22 cellular contexts compared by ENCODE assay signal in the genomic region with DNA sequence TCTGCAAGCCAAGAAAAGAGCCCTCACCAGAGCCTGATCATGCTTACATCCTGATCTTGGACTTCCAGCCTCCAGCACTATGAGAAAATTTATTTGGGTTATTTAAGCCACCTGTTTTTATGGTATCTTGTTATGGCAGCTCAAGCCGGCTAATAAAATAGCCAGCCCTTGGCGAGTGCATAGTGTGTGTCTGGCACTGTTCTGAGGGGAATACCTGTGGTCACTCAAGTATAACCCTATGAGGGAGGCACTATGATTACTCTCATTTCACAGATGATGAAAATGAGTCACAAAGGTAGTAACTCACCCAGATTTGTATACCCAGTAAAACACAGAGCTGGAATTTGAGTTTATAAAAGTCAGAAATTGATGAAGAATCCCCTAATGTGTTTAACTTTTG.
DNase-seq lines count a peak whose midpoint lies in the region; ATAC-seq, FAIRE-seq and TF ChIP-seq lines count a peak whose summit lies in the region.
"Had no signal": no experiment of that assay in that cellular context is flagged by ENCODE, and none has a peak within 500 bp of the region (broad histone marks: within the 10 kb centered on the region; RNA-seq: fewer than 3 reads in every experiment).

No MANE protein-coding gene starts in this region.

- H3K9me3 ChIP-seq in GM12878 (replicated peaks; ENCODE audit: control insufficient read depth, insufficient read depth, low read length) (no peaks in the 10 kb centered on the region), pancreas (no peaks in the 10 kb centered on the region), gastrocnemius medialis (no peaks in the 10 kb centered on the region)
- H3K9me3 ChIP-seq: heart left ventricle, sigmoid colon, tibial nerve had no signal

- H3K79me2 ChIP-seq in GM12878 (ENCODE audit: control insufficient read depth, insufficient read depth, low read length): no peaks in the 10 kb centered on the region
- H3K79me2 ChIP-seq: parathyroid adenoma had no signal

- ATAC-seq in GM18502 (IDR thresholded peaks at IDR 0.05; ENCODE audit: poor library complexity, unreplicated experiment) (peak; percentile 81), HG03039 (IDR thresholded peaks at IDR 0.05; ENCODE audit: unreplicated experiment) (peak; percentile 68), GM12878 (peak; percentile 73), pancreas (no peak), gastrocnemius medialis (no peak)
- ATAC-seq: heart left ventricle; naive thymus-derived CD4-positive, alpha-beta T cell; stimulated activated naive CD8-positive, alpha-beta T cell treated with anti-CD3 and anti-CD28 coated beads, Interleukin-15, Interleukin-2, amounts not matched to agents 100 U/mL and 50 U/mL, for 24 hours had no signal

- 0% methylated on average over 2 of the region's 2 CpGs for WGBS in GM12878 (ENCODE audit: insufficient coverage, insufficient replicate concordance, low lambda C conversion rate, missing lambda C conversion rate)
- 82 to 83% methylated on average over 2 of the region's 2 CpGs for WGBS in pancreas, 2 donors

- FAIRE-seq in GM12878 (lab: Jason Lieb, UNC): no peak
- FAIRE-seq in pancreas (lab: Jason Lieb, UNC): peak; percentile 47
- FAIRE-seq: H54, HTR-8/SVneo had no signal

- H3K27me3 ChIP-seq in GM12878 (replicated peaks in 1 of 2; ENCODE audit: control insufficient read depth in 2 of 2, insufficient read depth in 2 of 2, low read length in 1 of 2): no peaks in the 10 kb centered on the region
- H3K27me3 ChIP-seq in pancreas: no peaks in the 10 kb centered on the region
- H3K27me3 ChIP-seq in gastrocnemius medialis: no peaks in the 10 kb centered on the region
- H3K27me3 ChIP-seq: heart left ventricle, sigmoid colon, tibial nerve had no signal

- H2AFZ ChIP-seq in GM12878 (ENCODE audit: control insufficient read depth, low read depth, low read length): no peak overlapping the region
- H2AFZ ChIP-seq: parathyroid adenoma had no signal

- POLR2A ChIA-PET in GM12878 (lab: Charles Lee): no interaction called here

- TF ChIP-seq CTCF in GM12878 (IDR thresholded peaks at IDR 0.05 in 2 of 3, conservative IDR thresholded peaks at IDR 0.05 in 1 of 3; ENCODE audit: control insufficient read depth in 2 of 3, extremely low read depth in 1 of 3, insufficient read depth in 1 of 3, low read depth in 3 of 3, low read length in 3 of 3): no peak
- TF ChIP-seq CTCF in pancreas (IDR thresholded peaks at IDR 0.05): no peak
- no peak for TF ChIP-seq CTCF in gastrocnemius medialis (IDR thresholded peaks at IDR 0.05 in 4 of 5, conservative IDR thresholded peaks at IDR 0.05 in 1 of 5)

- H3K9ac ChIP-seq in GM12878 (ENCODE audit: control insufficient read depth, insufficient read depth, low read length): no peak overlapping the region
- H3K9ac ChIP-seq: parathyroid adenoma had no signal

- no peaks in the 10 kb centered on the region for H3K36me3 ChIP-seq in GM12878 (ENCODE audit: control insufficient read depth in 2 of 2, insufficient read depth in 2 of 2, low read length in 1 of 2)
- H3K36me3 ChIP-seq in pancreas: no peaks in the 10 kb centered on the region
- H3K36me3 ChIP-seq in gastrocnemius medialis: no peaks in the 10 kb centered on the region
- H3K36me3 ChIP-seq: heart left ventricle, sigmoid colon, tibial nerve had no signal

- H4K20me1 ChIP-seq in GM12878 (ENCODE audit: control insufficient read depth, insufficient read depth): no peaks in the 10 kb centered on the region

- TF ChIP-seq POLR2A in GM12878 (IDR thresholded peaks at IDR 0.05; ENCODE audit: low read depth, low read length) (no peak), gastrocnemius medialis (IDR thresholded peaks at IDR 0.05) (no peak)

- H3K4me2 ChIP-seq in GM12878 (ENCODE audit: control insufficient read depth, insufficient read depth): no peak overlapping the region

- intact Hi-C loops in GM12878 (cut with micrococcal nuclease; ENCODE audit: unreplicated experiment) (no loop called here), pancreas (cut with DNase I) (no loop called here), gastrocnemius medialis (cut with DNase I; ENCODE audit: low total_unique reads) (no loop called here)

- TF ChIP-seq RAD21 in GM12878 (IDR thresholded peaks at IDR 0.05; ENCODE audit: insufficient read depth, low read depth, low read length): no peak

- H3K27ac ChIP-seq in GM12878 (ENCODE audit: control insufficient read depth, insufficient read depth): no peak overlapping the region
- H3K27ac ChIP-seq in pancreas: no peak overlapping the region
- no peak overlapping the region for H3K27ac ChIP-seq in gastrocnemius medialis
- H3K27ac ChIP-seq: heart left ventricle, parathyroid adenoma, sigmoid colon, tibial nerve had no signal

- TF ChIP-seq EP300 in GM12878 (IDR thresholded peaks at IDR 0.05; ENCODE audit: borderline replicate concordance in 1 of 2, control insufficient read depth in 1 of 2, low read depth in 2 of 2, low read length in 2 of 2): no peak

- RAD21 ChIA-PET in GM12878 (lab: Charles Lee; ENCODE audit: unreplicated experiment): no interaction called here

- in situ Hi-C loops in GM12878 (cut with MboI): no loop called here
- in situ Hi-C loops in gastrocnemius medialis (cut with MboI; ENCODE audit: low sequenced_read_pairs in 4 of 4): no loop called here

- DNase-seq in GM12878 (ENCODE audit: low read depth, low spot score) (no peak), pancreas (no peak), pons (ENCODE audit: low spot score) (no peak), gastrocnemius medialis (no peak), NCI-H1105 (lab: John Stamatoyannopoulos, UW) (no peak), GDM1 (lab: John Stamatoyannopoulos, UW) (no peak)
- DNase-seq: activated CD4-positive, alpha-beta memory T cell treated with anti-CD3 and anti-CD28 coated beads for 36 hours; activated naive CD4-positive, alpha-beta T cell; activated T-cell treated with anti-CD3 and anti-CD28 coated beads, Interleukin-2, amount 50 U/mL, for 1 hour; endodermal cell; heart left ventricle; Kasumi-1; naive thymus-derived CD4-positive, alpha-beta T cell; sigmoid colon; stimulated activated naive CD8-positive, alpha-beta T cell treated with anti-CD3 and anti-CD28 coated beads, Interleukin-15, Interleukin-2, amounts not matched to agents 100 U/mL and 50 U/mL, for 24 hours; T-helper 2 cell had no signal

- H3K4me3 ChIP-seq in GM12878 (no peak overlapping the region), pancreas (no peak overlapping the region), gastrocnemius medialis (no peak overlapping the region)
- H3K4me3 ChIP-seq: heart left ventricle, sigmoid colon, tibial nerve had no signal

- CTCF ChIA-PET in GM12878 (lab: Yijun Ruan, JAX): no interaction called here

- H3K4me1 ChIP-seq in GM12878 (ENCODE audit: control insufficient read depth, insufficient read depth, low read length): no peaks in the 10 kb centered on the region
- no peaks in the 10 kb centered on the region for H3K4me1 ChIP-seq in pancreas
- no peaks in the 10 kb centered on the region for H3K4me1 ChIP-seq in gastrocnemius medialis
- H3K4me1 ChIP-seq: heart left ventricle, parathyroid adenoma, tibial nerve had no signal

- no TSS peak for BruUV-seq in GM12878 (replicated peaks; lab: Mats Ljungman, UMichigan)

- SMC1A ChIA-PET in GM12878 (lab: Charles Lee; ENCODE audit: uncharacterized antibody, unreplicated experiment): interaction anchor here (0.6 to 0.8 kb wide), 2 partner anchors 10 to 33 kb away, joined by 3 read pairs; no protein-coding TSS in a partner anchor

TF ChIP-seq in GM12878, 131 proteins besides CTCF, POLR2A, EP300 and RAD21 (continues in another document):
- TF ChIP-seq RUNX3 (IDR thresholded peaks at IDR 0.05; ENCODE audit: low read length) (no peak), ZSCAN29 (IDR thresholded peaks at IDR 0.05) (no peak), RELA (IDR thresholded peaks at IDR 0.05; ENCODE audit: borderline replicate concordance, partially characterized antibody) (no peak), GABPA (IDR thresholded peaks at IDR 0.05; ENCODE audit: low read depth) (no peak), EGR1 (IDR thresholded peaks at IDR 0.05; ENCODE audit: borderline replicate concordance in 1 of 2, low read depth in 2 of 2, low read length in 2 of 2) (no peak), CHD2 (IDR thresholded peaks at IDR 0.05; ENCODE audit: borderline replicate concordance, low read depth, low read length) (no peak), RCOR1 (conservative IDR thresholded peaks at IDR 0.05; ENCODE audit: low read depth, low read length) (no peak)
- TF ChIP-seq, protein P1, sequence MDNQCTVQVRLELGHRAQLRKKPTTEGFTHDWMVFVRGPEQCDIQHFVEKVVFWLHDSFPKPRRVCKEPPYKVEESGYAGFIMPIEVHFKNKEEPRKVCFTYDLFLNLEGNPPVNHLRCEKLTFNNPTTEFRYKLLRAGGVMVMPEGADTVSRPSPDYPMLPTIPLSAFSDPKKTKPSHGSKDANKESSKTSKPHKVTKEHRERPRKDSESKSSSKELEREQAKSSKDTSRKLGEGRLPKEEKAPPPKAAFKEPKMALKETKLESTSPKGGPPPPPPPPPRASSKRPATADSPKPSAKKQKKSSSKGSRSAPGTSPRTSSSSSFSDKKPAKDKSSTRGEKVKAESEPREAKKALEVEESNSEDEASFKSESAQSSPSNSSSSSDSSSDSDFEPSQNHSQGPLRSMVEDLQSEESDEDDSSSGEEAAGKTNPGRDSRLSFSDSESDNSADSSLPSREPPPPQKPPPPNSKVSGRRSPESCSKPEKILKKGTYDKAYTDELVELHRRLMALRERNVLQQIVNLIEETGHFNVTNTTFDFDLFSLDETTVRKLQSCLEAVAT (IDR thresholded peaks at IDR 0.05): no peak
- TF ChIP-seq, protein P2, sequence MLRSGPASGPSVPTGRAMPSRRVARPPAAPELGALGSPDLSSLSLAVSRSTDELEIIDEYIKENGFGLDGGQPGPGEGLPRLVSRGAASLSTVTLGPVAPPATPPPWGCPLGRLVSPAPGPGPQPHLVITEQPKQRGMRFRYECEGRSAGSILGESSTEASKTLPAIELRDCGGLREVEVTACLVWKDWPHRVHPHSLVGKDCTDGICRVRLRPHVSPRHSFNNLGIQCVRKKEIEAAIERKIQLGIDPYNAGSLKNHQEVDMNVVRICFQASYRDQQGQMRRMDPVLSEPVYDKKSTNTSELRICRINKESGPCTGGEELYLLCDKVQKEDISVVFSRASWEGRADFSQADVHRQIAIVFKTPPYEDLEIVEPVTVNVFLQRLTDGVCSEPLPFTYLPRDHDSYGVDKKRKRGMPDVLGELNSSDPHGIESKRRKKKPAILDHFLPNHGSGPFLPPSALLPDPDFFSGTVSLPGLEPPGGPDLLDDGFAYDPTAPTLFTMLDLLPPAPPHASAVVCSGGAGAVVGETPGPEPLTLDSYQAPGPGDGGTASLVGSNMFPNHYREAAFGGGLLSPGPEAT (IDR thresholded peaks at IDR 0.05; ENCODE audit: low read depth): no peak

Comparison
In these comparisons a context has a peak if more than half of its experiments do, and no peak if none do; other contexts are left out.
1. ATAC-seq: peak in GM18502 (single experiment), HG03039 (single experiment) and GM12878 (single experiment); none in pancreas (0 of 4) and gastrocnemius medialis (0 of 2).